Comparison of ENCODE assay signal across 9 cellular contexts in genomic region chr3:81352867-81353266, GRCh38.
DNase-seq lines count a peak whose midpoint lies in the region; ATAC-seq and TF ChIP-seq lines count a peak whose summit lies in the region.
"Had no signal": no experiment of that assay in that cellular context is flagged by ENCODE, and none has a peak within 500 bp of the region (broad histone marks: within the 10 kb centered on the region; RNA-seq: fewer than 3 reads in every experiment).

No MANE protein-coding gene starts in this region.

- DNase-seq in NCI-H2196 (lab: John Stamatoyannopoulos, UW; ENCODE audit: unreplicated experiment), result peak; percentile 3
- DNase-seq in NCI-H2196 treated with DMSO at 0.1 percent for 48 hours (lab: John Stamatoyannopoulos, UW; ENCODE audit: unreplicated experiment), result no peak
- DNase-seq in Kasumi-1 (lab: John Stamatoyannopoulos, UW), result peak; percentile 10 to 35
- DNase-seq in cerebellar cortex (ENCODE audit: low spot score), result peak; percentile 10
- DNase-seq in pons (ENCODE audit: low spot score), result peak; percentile 28
- DNase-seq in activated T-cell treated with anti-CD3 and anti-CD28 coated beads, Interleukin-2, amount 50 U/mL, for 72 hours, result no peak
- DNase-seq in DMS79 (lab: John Stamatoyannopoulos, UW), result no peak
- DNase-seq in psoas muscle, result no peak

- H3K4me1 ChIP-seq in psoas muscle, result no peaks in the 10 kb centered on the region
- H3K4me1 ChIP-seq: BLaER1 had no signal

- no peak overlapping the region for H3K4me3 Mint-ChIP-seq in activated T-cell treated with anti-CD3 and anti-CD28 coated beads, Interleukin-2, amount 50 U/mL, for 72 hours

- WGBS in psoas muscle, 3 donors, result 41 to 45% (median 44%) methylated on average over 3 of the region's 3 CpGs

- no peaks in the 10 kb centered on the region for H3K9me3 ChIP-seq in psoas muscle
- H3K9me3 ChIP-seq: BLaER1 had no signal

- H3K27ac ChIP-seq in psoas muscle, result no peak overlapping the region
- H3K27ac ChIP-seq: BLaER1 had no signal

- H3K36me3 ChIP-seq in psoas muscle (ENCODE audit: insufficient read depth in 1 of 2, low read depth in 1 of 2), result no peaks in the 10 kb centered on the region
- H3K36me3 ChIP-seq: BLaER1 had no signal

- H3K9me3 Mint-ChIP-seq in activated T-cell treated with anti-CD3 and anti-CD28 coated beads, Interleukin-2, amount 50 U/mL, for 72 hours, result peaks cover 1 to 2% of the 10 kb centered on the region in 2 donors

- no peak overlapping the region for H3K27ac Mint-ChIP-seq in activated T-cell treated with anti-CD3 and anti-CD28 coated beads, Interleukin-2, amount 50 U/mL, for 72 hours

- no peak for ATAC-seq in activated T-cell treated with anti-CD3 and anti-CD28 coated beads, Interleukin-2, amount 50 U/mL, for 72 hours (replicated peaks in 1 of 2)
- no peak for ATAC-seq in psoas muscle

- TF ChIP-seq CTCF in psoas muscle (IDR thresholded peaks at IDR 0.05), result no peak

- no peaks in the 10 kb centered on the region for H3K27me3 Mint-ChIP-seq in activated T-cell treated with anti-CD3 and anti-CD28 coated beads, Interleukin-2, amount 50 U/mL, for 72 hours (ENCODE audit: low read depth)

- no peak overlapping the region for H3K4me3 ChIP-seq in psoas muscle
- H3K4me3 ChIP-seq: BLaER1 had no signal

- H3K4me1 Mint-ChIP-seq in activated T-cell treated with anti-CD3 and anti-CD28 coated beads, Interleukin-2, amount 50 U/mL, for 72 hours (ENCODE audit: low read depth), result no peaks in the 10 kb centered on the region

- intact Hi-C loops in psoas muscle (cut with DNase I), result no loop called here

- H3K36me3 Mint-ChIP-seq in activated T-cell treated with anti-CD3 and anti-CD28 coated beads, Interleukin-2, amount 50 U/mL, for 72 hours (ENCODE audit: insufficient read depth in 2 of 2), result no peaks in the 10 kb centered on the region

- H3K27me3 ChIP-seq in psoas muscle (ENCODE audit: insufficient read depth in 3 of 3, low read length in 2 of 3), result no peaks in the 10 kb centered on the region
- H3K27me3 ChIP-seq: BLaER1 had no signal

Comparison
In these comparisons a context has a peak if more than half of its experiments do, and no peak if none do; other contexts are left out.
1. DNase-seq: peak in NCI-H2196 (single experiment), Kasumi-1 (2 of 2), cerebellar cortex (single experiment) and pons (single experiment); none in NCI-H2196 treated with DMSO at 0.1 percent for 48 hours (single experiment), activated T-cell treated with anti-CD3 and anti-CD28 coated beads, Interleukin-2, amount 50 U/mL, for 72 hours (0 of 2), DMS79 (single experiment) and psoas muscle (0 of 2).